ENCODE assay signal across 8 cellular contexts in the genomic region with DNA sequence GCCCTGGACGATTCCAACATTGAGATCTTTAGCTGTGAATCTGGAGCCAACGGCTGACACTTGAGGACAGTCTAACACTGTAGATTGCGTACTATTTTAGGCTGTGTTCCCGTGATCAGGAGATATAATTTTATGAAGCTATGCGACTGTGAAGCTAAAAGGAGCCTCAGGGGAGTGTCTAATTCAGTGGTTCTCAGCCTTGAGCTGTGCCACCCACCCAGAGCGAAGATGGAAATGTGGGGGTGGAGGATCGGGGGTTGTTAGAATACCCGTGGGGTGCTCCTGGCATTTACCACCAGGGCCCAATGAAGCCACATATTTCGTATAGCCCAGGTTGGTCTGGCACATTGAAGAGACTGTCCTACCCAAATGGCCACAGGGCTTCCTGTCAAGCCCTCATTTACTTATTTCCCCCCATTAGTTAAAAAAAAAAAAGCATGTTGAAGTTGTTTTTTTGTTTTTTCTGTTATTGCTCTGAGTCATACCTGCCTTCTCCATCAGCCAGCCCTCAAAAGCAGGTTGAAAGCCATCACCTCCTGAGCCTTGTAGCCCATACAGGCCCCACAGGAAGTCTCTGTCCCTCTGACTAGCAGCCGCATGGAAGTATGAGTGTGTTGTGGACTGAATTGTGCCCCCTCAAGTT.
A peak's percentile ranks its signal among the peaks of the same experiment; 100 is the strongest.
DNase-seq lines count a peak whose midpoint lies in the region; ATAC-seq and TF ChIP-seq lines count a peak whose summit lies in the region.

No MANE protein-coding gene starts in this region.

- 97% methylated on average over 10 of the region's 10 CpGs for WGBS in esophagus muscularis mucosa

- intact Hi-C loops in left lung (cut with DNase I), result no loop called here
- intact Hi-C loops in esophagus muscularis mucosa (cut with DNase I), result no loop called here

- peak; percentile 44 for DNase-seq in GM12864 (ENCODE audit: low read depth)
- DNase-seq in right atrium auricular region (ENCODE audit: low spot score), result no peak
- no peak for DNase-seq in left lung
- no peak for DNase-seq in epidermal melanocyte (ENCODE audit: insufficient read length, low spot score)
- no peak for DNase-seq in H4 (ENCODE audit: low spot score)
- DNase-seq in esophagus muscularis mucosa (ENCODE audit: extremely low spot score), result no peak

- H3K4me3 ChIP-seq in GM12864 (ENCODE audit: low read depth, low read length), result no peak overlapping the region
- no peak overlapping the region for H3K4me3 ChIP-seq in right atrium auricular region
- H3K4me3 ChIP-seq in left lung, result no peak overlapping the region
- H3K4me3 ChIP-seq in esophagus muscularis mucosa, result no peak overlapping the region

- H3K27ac ChIP-seq in VCaP, result no peak overlapping the region
- peak overlapping the region; percentile 74 to 84 for H3K27ac ChIP-seq in right atrium auricular region
- no peak overlapping the region for H3K27ac ChIP-seq in left lung
- H3K27ac ChIP-seq in esophagus muscularis mucosa (replicated peaks in 1 of 4), result no peak overlapping the region

- no peak for TF ChIP-seq POLR2A in esophagus muscularis mucosa (IDR thresholded peaks at IDR 0.05; ENCODE audit: low read depth)

- H3K4me1 ChIP-seq in right atrium auricular region (peaks cover 0 to 86% of the 10 kb centered on the region in 2 donors), left lung (peaks cover 17 to 45% of the 10 kb centered on the region in 2 donors), esophagus muscularis mucosa (peaks cover 33 to 46% (median 39%) of the 10 kb centered on the region in 4 donors)

- H3K9me3 ChIP-seq in right atrium auricular region (no peaks in the 10 kb centered on the region), left lung (no peaks in the 10 kb centered on the region), esophagus muscularis mucosa (no peaks in the 10 kb centered on the region)

- peak; percentile 62 for ATAC-seq in GM21717 (IDR thresholded peaks at IDR 0.05; ENCODE audit: unreplicated experiment)
- no peak for ATAC-seq in left lung

- H3K36me3 ChIP-seq in right atrium auricular region, result no peaks in the 10 kb centered on the region
- peaks cover 0 to 18% of the 10 kb centered on the region in 2 donors for H3K36me3 ChIP-seq in left lung
- peaks cover 0 to 21% (median 8%) of the 10 kb centered on the region in 4 donors for H3K36me3 ChIP-seq in esophagus muscularis mucosa

- no peak for TF ChIP-seq EP300 in esophagus muscularis mucosa (IDR thresholded peaks at IDR 0.05)

- no peaks in the 10 kb centered on the region for H3K27me3 ChIP-seq in right atrium auricular region
- no peaks in the 10 kb centered on the region for H3K27me3 ChIP-seq in left lung
- H3K27me3 ChIP-seq in esophagus muscularis mucosa, result no peaks in the 10 kb centered on the region

- no peak for TF ChIP-seq CTCF in GM12864 (IDR thresholded peaks at IDR 0.05; ENCODE audit: low read depth, low read length, missing control alignments)
- peak; percentile 24; the same call in 1 of the 2 replicates for TF ChIP-seq CTCF in VCaP (conservative IDR thresholded peaks at IDR 0.05)
- no peak for TF ChIP-seq CTCF in right atrium auricular region (IDR thresholded peaks at IDR 0.05)
- TF ChIP-seq CTCF in left lung (IDR thresholded peaks at IDR 0.05), result no peak
- no peak for TF ChIP-seq CTCF in esophagus muscularis mucosa (IDR thresholded peaks at IDR 0.05)

Comparison
In these comparisons a context has a peak if more than half of its experiments do, and no peak if none do; other contexts are left out.
1. H3K27ac ChIP-seq: peak in right atrium auricular region (2 of 2); none in VCaP (single experiment), left lung (0 of 2) and esophagus muscularis mucosa (0 of 4).